ENCODE assay signal across 8 cellular contexts in genomic region chr11:111764621-111765020, GRCh38. TPM values are rescaled to one million over a fixed set of nuclear protein-coding genes. Genes with fewer than 3 reads are reported as not detected.
DNase-seq lines count a peak whose midpoint lies in the region; ATAC-seq and TF ChIP-seq lines count a peak whose summit lies in the region.

No MANE protein-coding gene starts in this region.

- no peaks in the 10 kb centered on the region for H3K27me3 Mint-ChIP-seq in activated CD4-positive, alpha-beta T cell treated with anti-CD3 and anti-CD28 coated beads for 36 hours
- H3K27me3 Mint-ChIP-seq in activated CD4-positive, alpha-beta memory T cell treated with anti-CD3 and anti-CD28 coated beads for 36 hours: no peaks in the 10 kb centered on the region

- intact Hi-C loops in activated CD4-positive, alpha-beta T cell treated with anti-CD3 and anti-CD28 coated beads for 36 hours (cut with DNase I, micrococcal nuclease): loop anchor here (5.0 to 10.0 kb wide), 3 partner anchors 163 to 1548 kb away; partner anchors contain the start of genes POU2AF1 (in 1 of the 2) and TTC12 (in 1 of the 2)
- intact Hi-C loops in activated CD4-positive, alpha-beta memory T cell treated with anti-CD3 and anti-CD28 coated beads for 36 hours (cut with micrococcal nuclease): loop anchor here (5.0 to 10.0 kb wide), 2 partner anchors 67 to 320 kb away; partner anchors contain the start of genes SDHD and TIMM8B
- intact Hi-C loops in sciatic nerve (cut with DNase I) (no loop called here), adrenal gland (cut with DNase I) (no loop called here)

- H3K36me3 Mint-ChIP-seq in activated CD4-positive, alpha-beta T cell treated with anti-CD3 and anti-CD28 coated beads for 36 hours (ENCODE audit: low read depth): peaks cover 46% of the 10 kb centered on the region
- H3K36me3 Mint-ChIP-seq in activated CD4-positive, alpha-beta memory T cell treated with anti-CD3 and anti-CD28 coated beads for 36 hours: peaks cover 45% of the 10 kb centered on the region

- CTCF ChIA-PET in activated CD4-positive, alpha-beta T cell treated with anti-CD3 and anti-CD28 coated beads for 36 hours (lab: Charles Lee): interaction anchor here (0.7 to 6.3 kb wide), 5 partner anchors 10 to 160 kb away, joined by 3 to 55 read pairs (median 5); no protein-coding TSS in a partner anchor
- CTCF ChIA-PET in activated CD4-positive, alpha-beta memory T cell treated with anti-CD3 and anti-CD28 coated beads for 36 hours (lab: Charles Lee): interaction anchor here (0.9 to 3.5 kb wide), 9 partner anchors 10 to 178 kb away, joined by 3 to 39 read pairs (median 6); partner anchors contain the start of genes ALG9 and SIK2

- TF ChIP-seq POLR2A in adrenal gland (IDR thresholded peaks at IDR 0.05): no peak

- H3K4me3 Mint-ChIP-seq in activated CD4-positive, alpha-beta T cell treated with anti-CD3 and anti-CD28 coated beads for 36 hours: peak overlapping the region; percentile 85
- peak overlapping the region; percentile 100 for H3K4me3 Mint-ChIP-seq in activated CD4-positive, alpha-beta memory T cell treated with anti-CD3 and anti-CD28 coated beads for 36 hours

- H3K9me3 ChIP-seq in subcutaneous abdominal adipose tissue (ENCODE audit: control insufficient read depth in 5 of 5, low read length in 5 of 5) (no peaks in the 10 kb centered on the region), adrenal gland (replicated peaks in 1 of 3) (no peaks in the 10 kb centered on the region)

- H3K9ac ChIP-seq in subcutaneous abdominal adipose tissue (ENCODE audit: low read length in 5 of 5): peak overlapping the region; percentile 94 to 98 (median 95)

- H3K27ac ChIP-seq in subcutaneous abdominal adipose tissue (ENCODE audit: low read depth, low read length): peak overlapping the region; percentile 98
- peak overlapping the region in 1 of 5 donors; percentile 93 for H3K27ac ChIP-seq in adrenal gland

- H3K27ac Mint-ChIP-seq in activated CD4-positive, alpha-beta T cell treated with anti-CD3 and anti-CD28 coated beads for 36 hours: peak overlapping the region; percentile 98
- H3K27ac Mint-ChIP-seq in activated CD4-positive, alpha-beta memory T cell treated with anti-CD3 and anti-CD28 coated beads for 36 hours: no peak overlapping the region

- no peaks in the 10 kb centered on the region for H3K9me3 Mint-ChIP-seq in activated CD4-positive, alpha-beta T cell treated with anti-CD3 and anti-CD28 coated beads for 36 hours (ENCODE audit: low read depth)
- H3K9me3 Mint-ChIP-seq in activated CD4-positive, alpha-beta memory T cell treated with anti-CD3 and anti-CD28 coated beads for 36 hours: no peaks in the 10 kb centered on the region

- TF ChIP-seq CTCF in adrenal gland (IDR thresholded peaks at IDR 0.05): no peak

- H3K4me3 ChIP-seq in subcutaneous abdominal adipose tissue (ENCODE audit: low read depth in 1 of 5, low read length in 5 of 5) (peak overlapping the region; percentile 85 to 97 (median 97)), adrenal gland (peak overlapping the region in 1 of 4 donors; percentile 86)

- H3K4me1 ChIP-seq in subcutaneous abdominal adipose tissue (ENCODE audit: control insufficient read depth in 5 of 5, insufficient read depth in 5 of 5, low read length in 5 of 5) (peaks cover 4 to 71% (median 67%) of the 10 kb centered on the region in 5 donors), adrenal gland (replicated peaks in 1 of 2) (peaks cover 0 to 28% of the 10 kb centered on the region in 2 donors)

- no peak for DNase-seq in activated CD4-positive, alpha-beta T cell treated with anti-CD3 and anti-CD28 coated beads for 36 hours
- DNase-seq in activated CD4-positive, alpha-beta T cell treated with anti-CD3 and anti-CD28 coated beads for 1 hour: no peak
- no peak for DNase-seq in activated CD4-positive, alpha-beta memory T cell treated with anti-CD3 and anti-CD28 coated beads for 36 hours
- DNase-seq in hepatic stellate cell (ENCODE audit: low spot score) (peak; percentile 11), sciatic nerve (ENCODE audit: low spot score) (no peak), adrenal gland (no peak), GDM1 (lab: John Stamatoyannopoulos, UW) (no peak)

- 56 to 75% (median 71%) methylated on average over 1 of the region's 1 CpG for WGBS in adrenal gland, 4 donors

- no peak for ATAC-seq in activated CD4-positive, alpha-beta T cell treated with anti-CD3 and anti-CD28 coated beads for 36 hours
- ATAC-seq in sciatic nerve: no peak

- H3K27me3 ChIP-seq in subcutaneous abdominal adipose tissue (ENCODE audit: control insufficient read depth in 5 of 5, insufficient read depth in 4 of 5, low read length in 5 of 5): no peaks in the 10 kb centered on the region
- no peaks in the 10 kb centered on the region for H3K27me3 ChIP-seq in adrenal gland

- H3K36me3 ChIP-seq in subcutaneous abdominal adipose tissue (ENCODE audit: control insufficient read depth in 5 of 5, insufficient read depth in 5 of 5, low read length in 5 of 5): peaks cover 26 to 50% (median 36%) of the 10 kb centered on the region in 5 donors
- H3K36me3 ChIP-seq in adrenal gland (replicated peaks in 1 of 2): peaks cover 0 to 42% of the 10 kb centered on the region in 2 donors

- H3K4me1 Mint-ChIP-seq in activated CD4-positive, alpha-beta T cell treated with anti-CD3 and anti-CD28 coated beads for 36 hours: peaks cover 32% of the 10 kb centered on the region
- peaks cover 34% of the 10 kb centered on the region for H3K4me1 Mint-ChIP-seq in activated CD4-positive, alpha-beta memory T cell treated with anti-CD3 and anti-CD28 coated beads for 36 hours (ENCODE audit: low read depth)

- POLR2A ChIA-PET in activated CD4-positive, alpha-beta T cell treated with anti-CD3 and anti-CD28 coated beads for 36 hours (lab: Charles Lee): no interaction called here
- POLR2A ChIA-PET in activated CD4-positive, alpha-beta memory T cell treated with anti-CD3 and anti-CD28 coated beads for 36 hours (lab: Charles Lee): interaction anchor here (0.6 kb wide), 3 partner anchors 97 to 354 kb away, joined by 4 to 7 read pairs (median 5); no protein-coding TSS in a partner anchor

RNA-seq across cellular contexts. Expression of gene PPP2R1B, which starts 1.6 kb away (rescaled TPM):
- 10 to 100 TPM; 39.1 to 53.9 TPM for total RNA-seq in activated CD4-positive, alpha-beta T cell treated with anti-CD3 and anti-CD28 coated beads for 36 hours
- 10 to 100 TPM; 49.4 to 51.1 TPM for total RNA-seq in activated CD4-positive, alpha-beta memory T cell treated with anti-CD3 and anti-CD28 coated beads for 36 hours
- 37.7 TPM for total RNA-seq in sciatic nerve
- 10 to 100 TPM; 16.8 to 58.1 (median 32.2) TPM for total RNA-seq in adrenal gland
- 10 to 100 TPM; 10.3 to 37.7 (median 12.8) TPM for polyA plus RNA-seq in adrenal gland

Comparison
In these comparisons a context has a peak if more than half of its experiments do, and no peak if none do; other contexts are left out.
1. intact Hi-C loops: an anchor here in activated CD4-positive, alpha-beta T cell treated with anti-CD3 and anti-CD28 coated beads for 36 hours (5.0 to 10.0 kb wide) and activated CD4-positive, alpha-beta memory T cell treated with anti-CD3 and anti-CD28 coated beads for 36 hours (5.0 to 10.0 kb wide); none called in sciatic nerve and adrenal gland.